ENCODE assay signal across 31 cellular contexts in genomic region chr4:110265001-110265400, GRCh38.
"Had no signal": no experiment of that assay in that cellular context is flagged by ENCODE, and none has a peak within 500 bp of the region (broad histone marks: within the 10 kb centered on the region; RNA-seq: fewer than 3 reads in every experiment).

No MANE protein-coding gene starts in this region.

- H3K27ac ChIP-seq: PC-9, RWPE1, SJCRH30, SK-N-MC had no signal

- ATAC-seq: Panc1, Right ventricle myocardium inferior, SK-N-SH treated with all-trans-retinoic acid at 6 μM for 48 hours, T-cell had no signal

- FAIRE-seq: RCC 7860 had no signal

- H3K4me1 ChIP-seq: SJCRH30 had no signal

- H2AFZ ChIP-seq: PC-9 had no signal

- H3K27me3 ChIP-seq: MG63, SJCRH30 had no signal

- DNase-seq: Kasumi-1, MG63, NCI-H1048, NCI-H1092 treated with DMSO at 0.1 percent for 48 hours, NCI-H1105 treated with DMSO at 0.1 percent for 48 hours, NCI-H1417, NCI-H1436, NCI-H146, NCI-H1694, NCI-H187, NCI-H1930, NCI-H2029 treated with DMSO at 0.1 percent for 48 hours, NCI-H2081 treated with DMSO at 0.1 percent for 48 hours, NCI-H2171 treated with DMSO at 0.1 percent for 48 hours, NCI-H2227 treated with DMSO at 0.1 percent for 48 hours, NCI-H345, NCI-H446, NCI-H510A treated with DMSO at 0.1 percent for 48 hours, NCI-H524 treated with DMSO at 0.1 percent for 48 hours, NCI-H526 treated with DMSO at 0.1 percent for 48 hours, NCI-H774, PC-9, SIG-M5, SJCRH30, T-cell had no signal

- H3K4me3 ChIP-seq: MG63, PC-9, SJCRH30, SK-N-MC had no signal

- H3K4me2 ChIP-seq: PC-9 had no signal

- H3K36me3 ChIP-seq: MG63, SJCRH30 had no signal

- H3K9me3 ChIP-seq: MG63, SJCRH30 had no signal
